Comparison of ENCODE assay signal across 17 cellular contexts in genomic region chr14:52342849-52343606, GRCh38. TPM values are rescaled to one million over a fixed set of nuclear protein-coding genes. Genes with fewer than 3 reads are reported as not detected.
DNase-seq lines count a peak whose midpoint lies in the region; ATAC-seq, FAIRE-seq and TF ChIP-seq lines count a peak whose summit lies in the region.
"Had no signal": no experiment of that assay in that cellular context is flagged by ENCODE, and none has a peak within 500 bp of the region (broad histone marks: within the 10 kb centered on the region; RNA-seq: fewer than 3 reads in every experiment).

No MANE protein-coding gene starts in this region.

- ATAC-seq in mucosa of descending colon (peak; percentile 49), HG03571 (IDR thresholded peaks at IDR 0.05; ENCODE audit: unreplicated experiment) (no peak)
- ATAC-seq: activated T-cell treated with anti-CD3 and anti-CD28 coated beads, Interleukin-2, amount 50 U/mL, for 72 hours; Right ventricle myocardium inferior had no signal

- DNase-seq in EL: peak; percentile 80
- peak; percentile 29 for DNase-seq in MG63
- DNase-seq in bronchial epithelial cell (ENCODE audit: low read depth): peak; percentile 49
- no peak for DNase-seq in mucosa of descending colon
- no peak for DNase-seq in NCI-H526 (lab: John Stamatoyannopoulos, UW)
- DNase-seq in BE2C: no peak
- no peak for DNase-seq in NCI-H2107 (lab: John Stamatoyannopoulos, UW)
- DNase-seq: activated T-cell treated with anti-CD3 and anti-CD28 coated beads, Interleukin-2, amount 50 U/mL, for 72 hours; amygdala; DMS79 treated with DMSO at 0.1 percent for 48 hours; NCI-H1930; NCI-H774; stimulated activated CD4-positive, alpha-beta T cell treated with anti-CD3 and anti-CD28 coated beads, Interleukin-2, amount 100 ng/mL, for 24 hours had no signal

- no peaks in the 10 kb centered on the region for H3K9me3 ChIP-seq in MG63
- H3K9me3 ChIP-seq in mucosa of descending colon: no peaks in the 10 kb centered on the region
- H3K9me3 ChIP-seq in BE2C: no peaks in the 10 kb centered on the region

- H3K4me1 ChIP-seq in mucosa of descending colon (ENCODE audit: low read depth) (peaks cover 6% of the 10 kb centered on the region), BE2C (no peaks in the 10 kb centered on the region; the same call in 1 of the 2 replicates)

- H3K27me3 ChIP-seq in MG63 (no peaks in the 10 kb centered on the region), bronchial epithelial cell (ENCODE audit: control insufficient read depth, insufficient read depth, low read length) (no peaks in the 10 kb centered on the region), BE2C (no peaks in the 10 kb centered on the region)

- FAIRE-seq in bronchial epithelial cell (lab: Jason Lieb, UNC): no peak
- FAIRE-seq: GM12891 had no signal

- TF ChIP-seq CTCF in bronchial epithelial cell (IDR thresholded peaks at IDR 0.05; ENCODE audit: insufficient read depth, low read length, severe bottlenecking): no peak
- TF ChIP-seq CTCF in mucosa of descending colon (IDR thresholded peaks at IDR 0.05): no peak
- TF ChIP-seq CTCF in BE2C (IDR thresholded peaks at IDR 0.05; ENCODE audit: low read depth, low read length): no peak

- intact Hi-C loops in mucosa of descending colon (cut with DNase I, micrococcal nuclease): no loop called here

- H3K4me3 ChIP-seq in MG63 (no peak overlapping the region), bronchial epithelial cell (ENCODE audit: low read depth, low read length) (no peak overlapping the region), mucosa of descending colon (no peak overlapping the region), BE2C (ENCODE audit: low read depth, low read length) (no peak overlapping the region)

- H3K36me3 ChIP-seq in MG63 (no peaks in the 10 kb centered on the region), bronchial epithelial cell (ENCODE audit: control insufficient read depth, insufficient read depth, low read length) (no peaks in the 10 kb centered on the region), mucosa of descending colon (ENCODE audit: low read depth) (no peaks in the 10 kb centered on the region), BE2C (no peaks in the 10 kb centered on the region)

RNA-seq across cellular contexts. Expression of gene PTGER2, which starts 28.9 kb away (rescaled TPM):
- total RNA-seq in MG63 (2014; rRNA removed; shearing (Covaris generic); ENCODE audit: low replicate concordance): 0.39 and 2.7 TPM in 2 replicates
- total RNA-seq in bronchial epithelial cell: under 0.01 TPM in 1 of 2 replicates, not detected in the other
- 1 to 10 TPM; 3.2 to 8.1 (median 4.1) TPM for total RNA-seq in mucosa of descending colon
- polyA plus RNA-seq in BE2C (2012; ENCODE audit: insufficient read depth, insufficient read length, low read depth): 135 TPM
- total RNA-seq: pulmonary artery endothelial cell had no signal

Comparison
In these comparisons a context has a peak if more than half of its experiments do, and no peak if none do; other contexts are left out.
1. DNase-seq: peak in EL (single experiment), MG63 (single experiment) and bronchial epithelial cell (single experiment); none in mucosa of descending colon (0 of 3), NCI-H526 (0 of 2), BE2C (single experiment) and NCI-H2107 (single experiment).